ENCODE assay signal across 15 cellular contexts in the genomic region with DNA sequence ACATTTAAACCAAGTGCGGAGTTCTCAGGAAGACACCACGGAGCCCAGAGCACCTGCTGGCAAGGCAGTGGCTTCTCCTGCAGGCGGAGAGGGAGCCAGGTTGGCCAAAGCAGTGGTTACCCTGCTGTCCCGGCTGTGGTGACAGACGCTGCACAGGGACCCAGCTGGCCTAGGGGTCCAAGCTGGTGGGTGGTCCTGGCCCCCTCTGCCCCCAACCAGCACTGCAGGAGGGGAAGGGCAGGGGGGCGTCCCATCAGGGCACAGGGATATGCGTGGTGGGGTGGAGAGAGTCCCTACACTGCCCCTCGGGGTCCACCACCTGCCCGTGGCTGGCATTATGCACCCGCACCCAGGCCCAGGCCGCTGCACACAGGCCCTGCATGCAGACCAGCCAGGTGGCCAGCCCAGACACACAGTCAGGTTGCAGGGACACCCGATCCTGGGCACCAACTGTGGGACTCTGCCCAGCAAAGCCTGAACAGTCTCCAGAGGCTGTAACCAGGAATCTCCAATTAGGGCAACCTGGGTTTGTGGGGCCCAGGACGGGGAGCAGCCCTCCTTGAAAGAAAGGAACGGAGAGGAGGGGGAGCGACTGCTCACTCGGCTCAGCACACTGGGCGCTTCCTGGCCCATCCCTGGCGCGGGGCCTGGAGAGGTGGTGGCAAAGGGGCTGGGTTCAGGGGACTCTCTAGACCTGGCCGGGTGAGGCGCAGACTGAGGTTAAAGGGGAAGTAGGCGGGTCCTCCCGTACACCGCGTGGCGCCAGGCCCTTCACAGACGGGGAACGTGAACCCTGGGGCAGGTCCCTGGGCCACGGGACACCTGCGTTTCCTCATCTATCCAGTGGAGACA. TPM values are rescaled to one million over a fixed set of nuclear protein-coding genes. Genes with fewer than 3 reads are reported as not detected.
DNase-seq lines count a peak whose midpoint lies in the region; ATAC-seq and TF ChIP-seq lines count a peak whose summit lies in the region.
"Had no signal": no experiment of that assay in that cellular context is flagged by ENCODE, and none has a peak within 500 bp of the region (broad histone marks: within the 10 kb centered on the region; RNA-seq: fewer than 3 reads in every experiment).

No MANE protein-coding gene starts in this region.

- H3K9me3 Mint-ChIP-seq in natural killer cell = no peaks in the 10 kb centered on the region
- H3K9me3 Mint-ChIP-seq: activated CD4-positive, alpha-beta memory T cell treated with anti-CD3 and anti-CD28 coated beads, Interleukin-2, amount 10 ng/mL, durations not matched to agents 7 days and 5 days; stimulated activated naive CD8-positive, alpha-beta T cell treated with anti-CD3 and anti-CD28 coated beads, Interleukin-15, Interleukin-2, amounts not matched to agents 100 ng/mL and 50 ng/mL, for 24 hours had no signal

- no peaks in the 10 kb centered on the region for H3K27me3 Mint-ChIP-seq in natural killer cell (ENCODE audit: low read depth in 2 of 2)
- H3K27me3 Mint-ChIP-seq: stimulated activated naive CD8-positive, alpha-beta T cell treated with anti-CD3 and anti-CD28 coated beads, Interleukin-15, Interleukin-2, amounts not matched to agents 100 ng/mL and 50 ng/mL, for 24 hours had no signal

- no peak overlapping the region for H2AFZ ChIP-seq in mesenchymal stem cell (ENCODE audit: low read depth, low read length)

- peak overlapping the region; percentile 12 for H4K8ac ChIP-seq in mesenchymal stem cell (ENCODE audit: low read length)

- TF ChIP-seq CTCF in right atrium auricular region (IDR thresholded peaks at IDR 0.05) (no peak), upper lobe of right lung (IDR thresholded peaks at IDR 0.05) (no peak), natural killer cell (IDR thresholded peaks at IDR 0.05) (no peak)

- H3K36me3 Mint-ChIP-seq in natural killer cell = no peaks in the 10 kb centered on the region

- H3K9ac ChIP-seq in mesenchymal stem cell (ENCODE audit: low read length) = no peak overlapping the region

- H3K27ac Mint-ChIP-seq in natural killer cell = no peak overlapping the region
- H3K27ac Mint-ChIP-seq: activated CD4-positive, alpha-beta memory T cell treated with anti-CD3 and anti-CD28 coated beads, Interleukin-2, amount 10 ng/mL, durations not matched to agents 7 days and 5 days; stimulated activated naive CD8-positive, alpha-beta T cell treated with anti-CD3 and anti-CD28 coated beads, Interleukin-15, Interleukin-2, amounts not matched to agents 100 ng/mL and 50 ng/mL, for 24 hours had no signal

- peaks cover 42% of the 10 kb centered on the region for H3K79me1 ChIP-seq in mesenchymal stem cell (replicated peaks; ENCODE audit: low read length, poor library complexity, severe bottlenecking)

- H3K36me3 ChIP-seq in right atrium auricular region (peaks cover 21% of the 10 kb centered on the region), mesenchymal stem cell (ENCODE audit: control insufficient read depth in 1 of 2, insufficient read depth in 2 of 2, low read depth in 1 of 2, low read length in 2 of 2) (peaks cover 7 to 72% of the 10 kb centered on the region in 2 experiments), upper lobe of right lung (peaks cover 16% of the 10 kb centered on the region)
- H3K36me3 ChIP-seq: ovary had no signal

- H3K14ac ChIP-seq in mesenchymal stem cell (ENCODE audit: low read length in 2 of 2) = peak overlapping the region in 1 of 2 experiments; percentile 30

- no peak overlapping the region for H3K4me3 Mint-ChIP-seq in natural killer cell
- H3K4me3 Mint-ChIP-seq: activated CD4-positive, alpha-beta memory T cell treated with anti-CD3 and anti-CD28 coated beads, Interleukin-2, amount 10 ng/mL, durations not matched to agents 7 days and 5 days; stimulated activated naive CD8-positive, alpha-beta T cell treated with anti-CD3 and anti-CD28 coated beads, Interleukin-15, Interleukin-2, amounts not matched to agents 100 ng/mL and 50 ng/mL, for 24 hours had no signal

- no peak overlapping the region for H3K23ac ChIP-seq in mesenchymal stem cell (ENCODE audit: low read length in 2 of 2)

- no peak overlapping the region for H3K4ac ChIP-seq in mesenchymal stem cell (ENCODE audit: low read depth in 1 of 2, low read length in 2 of 2)

- no peak overlapping the region for H2BK15ac ChIP-seq in mesenchymal stem cell (ENCODE audit: low read depth, poor library complexity, severe bottlenecking)

- peak overlapping the region in 1 of 2 experiments; percentile 31 for H3K18ac ChIP-seq in mesenchymal stem cell (ENCODE audit: low read depth in 1 of 2, low read length in 2 of 2)

- intact Hi-C loops in cardiac septum (cut with DNase I) (no loop called here), upper lobe of right lung (cut with DNase I) (no loop called here), natural killer cell (cut with micrococcal nuclease) (no loop called here)

- H2BK5ac ChIP-seq in mesenchymal stem cell (ENCODE audit: low read depth, low read length, poor library complexity, severe bottlenecking) = no peak overlapping the region

- H3K4me3 ChIP-seq in right atrium auricular region (no peak overlapping the region), mesenchymal stem cell (ENCODE audit: insufficient read depth in 1 of 2, low read depth in 1 of 2, low read length in 2 of 2) (no peak overlapping the region), upper lobe of right lung (no peak overlapping the region)
- H3K4me3 ChIP-seq: ovary had no signal

- peak; percentile 42 for DNase-seq in right atrium auricular region (ENCODE audit: low spot score)
- DNase-seq in cardiac septum (ENCODE audit: low spot score) = no peak
- no peak for DNase-seq in mesenchymal stem cell
- peak; percentile 69 for DNase-seq in upper lobe of right lung
- no peak for DNase-seq in inferior parietal cortex (ENCODE audit: extremely low spot score)
- DNase-seq in natural killer cell = no peak
- DNase-seq: activated CD4-positive, alpha-beta memory T cell treated with anti-CD3 and anti-CD28 coated beads, Interleukin-2, amount 10 ng/mL, durations not matched to agents 7 days and 5 days; NCI-H146; NCI-H446 treated with DMSO at 0.1 percent for 48 hours; stimulated activated CD4-positive, alpha-beta T cell treated with anti-CD3 and anti-CD28 coated beads, Interleukin-12 subunit alpha, Interleukin-12 subunit beta, amount 100 ng/mL, for 4 hours had no signal

- H3K27ac ChIP-seq in right atrium auricular region (no peak overlapping the region), angular gyrus (ENCODE audit: low read depth, low read length) (peak overlapping the region; percentile 30), mesenchymal stem cell (ENCODE audit: low read length, poor library complexity, severe bottlenecking) (peak overlapping the region; percentile 23), upper lobe of right lung (no peak overlapping the region)
- H3K27ac ChIP-seq: HL-60, ovary had no signal

- H2BK120ac ChIP-seq in mesenchymal stem cell (ENCODE audit: low read depth, low read length) = no peak overlapping the region

- ATAC-seq in upper lobe of right lung (no peak), HG02610 (IDR thresholded peaks at IDR 0.05; ENCODE audit: unreplicated experiment) (no peak), natural killer cell (no peak)

- no peak overlapping the region for H2AK5ac ChIP-seq in mesenchymal stem cell (ENCODE audit: low read length, severe bottlenecking)

- H3K27me3 ChIP-seq in right atrium auricular region (no peaks in the 10 kb centered on the region), mesenchymal stem cell (ENCODE audit: control insufficient read depth in 1 of 2, insufficient read depth in 1 of 2, low read length in 2 of 2) (no peaks in the 10 kb centered on the region), upper lobe of right lung (no peaks in the 10 kb centered on the region)
- H3K27me3 ChIP-seq: ovary had no signal

- no peaks in the 10 kb centered on the region for H3K9me3 ChIP-seq in right atrium auricular region
- no peaks in the 10 kb centered on the region for H3K9me3 ChIP-seq in mesenchymal stem cell (ENCODE audit: control insufficient read depth, low read length)
- H3K9me3 ChIP-seq in upper lobe of right lung = no peaks in the 10 kb centered on the region
- H3K9me3 ChIP-seq: ovary had no signal

- H3K4me1 Mint-ChIP-seq in natural killer cell = peaks cover 14 to 24% of the 10 kb centered on the region in 2 donors

- no peak overlapping the region for H3K4me2 ChIP-seq in mesenchymal stem cell (ENCODE audit: low read length, poor library complexity, severe bottlenecking)

- H4K91ac ChIP-seq in mesenchymal stem cell (ENCODE audit: low read length) = no peak overlapping the region

- H3K4me1 ChIP-seq in right atrium auricular region (peaks cover 0 to 60% of the 10 kb centered on the region in 2 donors), mesenchymal stem cell (ENCODE audit: control insufficient read depth, insufficient read depth, low read depth, low read length) (peaks cover 63% of the 10 kb centered on the region), upper lobe of right lung (peaks cover 49% of the 10 kb centered on the region)

- WGBS in mesenchymal stem cell = 95% methylated on average over 30 of the region's 30 CpGs

- H2BK12ac ChIP-seq in mesenchymal stem cell (ENCODE audit: low read length in 2 of 2) = peak overlapping the region in 1 of 2 experiments; percentile 7

RNA-seq across cellular contexts. Expression of gene NACC2, which starts 46.3 kb away (rescaled TPM):
- total RNA-seq in right atrium auricular region (10 to 100 TPM; 49.1 to 55.5 TPM), cardiac septum (57.8 TPM), upper lobe of right lung (33.5 TPM), natural killer cell (10 to 100 TPM; 14.5 to 21.6 (median 21.2) TPM)
- 25.9 TPM for polyA plus RNA-seq in mesenchymal stem cell (2013, experiment 1 of 2)
- polyA plus RNA-seq in mesenchymal stem cell (2013, experiment 2 of 2) = 26.0 TPM

Comparison
In these comparisons a context has a peak if more than half of its experiments do, and no peak if none do; other contexts are left out.
1. DNase-seq: peak in right atrium auricular region (single experiment) and upper lobe of right lung (single experiment); none in cardiac septum (single experiment), mesenchymal stem cell (single experiment), inferior parietal cortex (single experiment) and natural killer cell (single experiment).
2. H3K27ac ChIP-seq: peak in angular gyrus (single experiment) and mesenchymal stem cell (single experiment); none in right atrium auricular region (0 of 2) and upper lobe of right lung (single experiment).